33 cellular contexts compared by ENCODE assay signal in genomic region chr14:74382231-74382630, GRCh38. TPM values are rescaled to one million over a fixed set of nuclear protein-coding genes. Genes with fewer than 3 reads are reported as not detected.
"Had no signal": no experiment of that assay in that cellular context is flagged by ENCODE, and none has a peak within 500 bp of the region (broad histone marks: within the 10 kb centered on the region; RNA-seq: fewer than 3 reads in every experiment).

No MANE protein-coding gene starts in this region.

- H3K27ac Mint-ChIP-seq: stimulated activated effector memory CD8-positive, alpha-beta T cell treated with anti-CD3 and anti-CD28 coated beads, Interleukin-12 subunit alpha, Interleukin-12 subunit beta, amount 100 ng/mL, for 72 hours; stimulated activated memory B cell treated with anti-CD40 and anti-IgM and Interleukin-4, amounts not matched to agents 10 μg/mL and 1 μg/mL and 100 μg/mL, for 72 hours; stimulated activated naive B cell treated with anti-CD40 and anti-IgM and Interleukin-4, amounts not matched to agents 10 μg/mL and 1 μg/mL and 100 μg/mL, for 72 hours; stimulated activated naive CD8-positive, alpha-beta T cell treated with anti-CD3 and anti-CD28 coated beads, Interleukin-15, amount 100 ng/mL, for 72 hours; stimulated activated naive CD8-positive, alpha-beta T cell treated with anti-CD3 and anti-CD28 coated beads, Interleukin-15, Interleukin-2, amounts not matched to agents 100 ng/mL and 50 ng/mL, for 24 hours; type B pancreatic cell had no signal

- H3K4me3 Mint-ChIP-seq: stimulated activated effector memory CD8-positive, alpha-beta T cell treated with anti-CD3 and anti-CD28 coated beads, Interleukin-12 subunit alpha, Interleukin-12 subunit beta, amount 100 ng/mL, for 72 hours; stimulated activated memory B cell treated with anti-CD40 and anti-IgM and Interleukin-4, amounts not matched to agents 10 μg/mL and 1 μg/mL and 100 μg/mL, for 72 hours; stimulated activated naive B cell treated with anti-CD40 and anti-IgM and Interleukin-4, amounts not matched to agents 10 μg/mL and 1 μg/mL and 100 μg/mL, for 72 hours; stimulated activated naive CD8-positive, alpha-beta T cell treated with anti-CD3 and anti-CD28 coated beads, Interleukin-15, amount 100 ng/mL, for 72 hours; stimulated activated naive CD8-positive, alpha-beta T cell treated with anti-CD3 and anti-CD28 coated beads, Interleukin-15, Interleukin-2, amounts not matched to agents 100 ng/mL and 50 ng/mL, for 24 hours; type B pancreatic cell had no signal

- FAIRE-seq: urothelium cell line had no signal

- H3K36me3 ChIP-seq: stomach, suprapubic skin, thoracic aorta, thyroid gland, tibial artery, tibial nerve, transverse colon, upper lobe of left lung, upper lobe of right lung, uterus, vagina had no signal

- H3K27me3 Mint-ChIP-seq: stimulated activated memory B cell treated with anti-CD40 and anti-IgM and Interleukin-4, amounts not matched to agents 10 μg/mL and 1 μg/mL and 100 μg/mL, for 72 hours; stimulated activated naive B cell treated with anti-CD40 and anti-IgM and Interleukin-4, amounts not matched to agents 10 μg/mL and 1 μg/mL and 100 μg/mL, for 72 hours; stimulated activated naive CD8-positive, alpha-beta T cell treated with anti-CD3 and anti-CD28 coated beads, Interleukin-15, amount 100 ng/mL, for 72 hours; stimulated activated naive CD8-positive, alpha-beta T cell treated with anti-CD3 and anti-CD28 coated beads, Interleukin-15, Interleukin-2, amounts not matched to agents 100 ng/mL and 50 ng/mL, for 24 hours had no signal

- H3K27me3 ChIP-seq: suprapubic skin, testis, thyroid gland, tibial nerve, upper lobe of left lung, upper lobe of right lung, uterus, vagina had no signal

- H3K36me3 Mint-ChIP-seq: stimulated activated effector memory CD8-positive, alpha-beta T cell treated with anti-CD3 and anti-CD28 coated beads, Interleukin-12 subunit alpha, Interleukin-12 subunit beta, amount 100 ng/mL, for 72 hours; stimulated activated memory B cell treated with anti-CD40 and anti-IgM and Interleukin-4, amounts not matched to agents 10 μg/mL and 1 μg/mL and 100 μg/mL, for 72 hours; stimulated activated naive B cell treated with anti-CD40 and anti-IgM and Interleukin-4, amounts not matched to agents 10 μg/mL and 1 μg/mL and 100 μg/mL, for 72 hours; type B pancreatic cell had no signal

- ATAC-seq: stimulated activated effector memory CD8-positive, alpha-beta T cell treated with anti-CD3 and anti-CD28 coated beads, Interleukin-12 subunit alpha, Interleukin-12 subunit beta, amount 100 ng/mL, for 72 hours; stimulated activated memory B cell treated with anti-CD40 and anti-IgM and Interleukin-4, amounts not matched to agents 10 μg/mL and 1 μg/mL and 100 μg/mL, for 72 hours; stimulated activated naive B cell treated with anti-CD40 and anti-IgM and Interleukin-4, amounts not matched to agents 10 μg/mL and 1 μg/mL and 100 μg/mL, for 72 hours; stimulated activated naive CD8-positive, alpha-beta T cell treated with anti-CD3 and anti-CD28 coated beads, Interleukin-15, amount 100 ng/mL, for 72 hours; stimulated activated naive CD8-positive, alpha-beta T cell treated with anti-CD3 and anti-CD28 coated beads, Interleukin-15, Interleukin-2, amounts not matched to agents 100 U/mL and 50 U/mL, for 24 hours; upper lobe of right lung had no signal

- H3K4me1 ChIP-seq: stomach, suprapubic skin, testis, thyroid gland, tibial artery, tibial nerve, transverse colon, upper lobe of left lung, upper lobe of right lung, uterus, vagina had no signal

- H3K9me3 ChIP-seq: stomach, suprapubic skin, testis, thoracic aorta, thyroid gland, tibial artery, tibial nerve, transverse colon, upper lobe of left lung, upper lobe of right lung, uterus, vagina had no signal

- H3K4me1 Mint-ChIP-seq: stimulated activated effector memory CD8-positive, alpha-beta T cell treated with anti-CD3 and anti-CD28 coated beads, Interleukin-12 subunit alpha, Interleukin-12 subunit beta, amount 100 ng/mL, for 72 hours; stimulated activated memory B cell treated with anti-CD40 and anti-IgM and Interleukin-4, amounts not matched to agents 10 μg/mL and 1 μg/mL and 100 μg/mL, for 72 hours; stimulated activated naive B cell treated with anti-CD40 and anti-IgM and Interleukin-4, amounts not matched to agents 10 μg/mL and 1 μg/mL and 100 μg/mL, for 72 hours; stimulated activated naive CD8-positive, alpha-beta T cell treated with anti-CD3 and anti-CD28 coated beads, Interleukin-15, amount 100 ng/mL, for 72 hours had no signal

- DNase-seq: stimulated activated CD4-positive, alpha-beta T cell treated with anti-CD3 and anti-CD28 coated beads, Interleukin-2, amount 100 ng/mL, for 24 hours; stimulated activated CD4-positive, alpha-beta T cell treated with anti-CD3 and anti-CD28 coated beads, Interleukin-2, amount 100 ng/mL, for 48 hours; stimulated activated CD4-positive, alpha-beta T cell treated with anti-CD3 and anti-CD28 coated beads, Interleukin-4, amount 100 ng/mL, for 1 hour; stimulated activated CD4-positive, alpha-beta T cell treated with anti-CD3 and anti-CD28 coated beads, Interleukin-4, amount 100 ng/mL, for 24 hours; stimulated activated CD4-positive, alpha-beta T cell treated with anti-CD3 and anti-CD28 coated beads, Interleukin-4, amount 100 ng/mL, for 4 hours; stimulated activated CD8-positive, alpha-beta memory T cell treated with anti-CD3 and anti-CD28 coated beads, Interleukin-4, amount 100 ng/mL, for 48 hours; stimulated activated naive B cell treated with anti-CD40 and anti-IgM and Interleukin-4, amounts not matched to agents 10 μg/mL and 1 μg/mL and 100 μg/mL, for 72 hours; stimulated activated naive CD4-positive, alpha-beta T cell; stimulated activated naive CD4-positive, alpha-beta T cell treated with Interleukin-2 at 50 U/mL for 16 hours; stimulated activated naive CD8-positive, alpha-beta T cell treated with anti-CD3 and anti-CD28 coated beads, Interleukin-15, amount 100 ng/mL, for 72 hours; stimulated activated naive CD8-positive, alpha-beta T cell treated with anti-CD3 and anti-CD28 coated beads, Interleukin-15, Interleukin-2, amounts not matched to agents 100 U/mL and 50 U/mL, for 24 hours; stomach; substantia nigra; testis; thyroid gland; transverse colon; upper lobe of left lung; uterus had no signal

- H3K27ac ChIP-seq: stomach, suprapubic skin, testis, thoracic aorta, thyroid gland, tibial artery, tibial nerve, transverse colon, upper lobe of left lung, upper lobe of right lung, uterus, vagina had no signal

- H3K4me3 ChIP-seq: stomach, suprapubic skin, testis, thoracic aorta, thyroid gland, tibial artery, tibial nerve, transverse colon, upper lobe of left lung, upper lobe of right lung, uterus, vagina had no signal

- H3K9me3 Mint-ChIP-seq: stimulated activated effector memory CD8-positive, alpha-beta T cell treated with anti-CD3 and anti-CD28 coated beads, Interleukin-12 subunit alpha, Interleukin-12 subunit beta, amount 100 ng/mL, for 72 hours; stimulated activated memory B cell treated with anti-CD40 and anti-IgM and Interleukin-4, amounts not matched to agents 10 μg/mL and 1 μg/mL and 100 μg/mL, for 72 hours; stimulated activated naive B cell treated with anti-CD40 and anti-IgM and Interleukin-4, amounts not matched to agents 10 μg/mL and 1 μg/mL and 100 μg/mL, for 72 hours; stimulated activated naive CD8-positive, alpha-beta T cell treated with anti-CD3 and anti-CD28 coated beads, Interleukin-15, amount 100 ng/mL, for 72 hours; stimulated activated naive CD8-positive, alpha-beta T cell treated with anti-CD3 and anti-CD28 coated beads, Interleukin-15, Interleukin-2, amounts not matched to agents 100 ng/mL and 50 ng/mL, for 24 hours; type B pancreatic cell had no signal

RNA-seq across cellular contexts. Expression of gene VRTN, which starts 34.0 kb away (rescaled TPM):
- total RNA-seq: stomach, subcutaneous adipose tissue, temporal lobe, thoracic aorta, thyroid gland, tibial nerve, transverse colon, upper lobe of right lung, ureter, urinary bladder, vagina had no signal
- polyA plus RNA-seq: stomach, urinary bladder had no signal

RNA-seq across cellular contexts. Expression of gene SYNDIG1L, which starts 43.8 kb away (rescaled TPM):
- total RNA-seq: stomach, tibial nerve, urinary bladder, vagina had no signal
- polyA plus RNA-seq: stomach had no signal
